ENCODE assay signal across 20 cellular contexts in genomic region chr12:120738252-120739030, GRCh38.
"Had no signal": no experiment of that assay in that cellular context is flagged by ENCODE, and none has a peak within 500 bp of the region (broad histone marks: within the 10 kb centered on the region; RNA-seq: fewer than 3 reads in every experiment).

No MANE protein-coding gene starts in this region.

- H3K9me3 Mint-ChIP-seq: activated CD4-positive, alpha-beta T cell treated with anti-CD3 and anti-CD28 coated beads, Interleukin-2, amount 10 ng/mL, durations not matched to agents 7 days and 5 days; activated CD8-positive, alpha-beta T cell treated with anti-CD3 and anti-CD28 coated beads for 36 hours; activated naive CD4-positive, alpha-beta T cell treated with anti-CD3 and anti-CD28 coated beads, Interleukin-2, amount 10 ng/mL, durations not matched to agents 7 days and 5 days; nephron; stimulated activated naive B cell treated with anti-CD40 and anti-IgM and Interleukin-4, amounts not matched to agents 10 μg/mL and 1 μg/mL and 100 μg/mL, for 72 hours had no signal

- H3K4me3 ChIP-seq: testis had no signal

- H3K4me1 Mint-ChIP-seq: activated CD4-positive, alpha-beta T cell treated with anti-CD3 and anti-CD28 coated beads, Interleukin-2, amount 10 ng/mL, durations not matched to agents 7 days and 5 days; activated CD8-positive, alpha-beta memory T cell treated with anti-CD3 and anti-CD28 coated beads, Interleukin-2, amount 10 ng/mL, durations not matched to agents 7 days and 5 days; activated naive CD4-positive, alpha-beta T cell treated with anti-CD3 and anti-CD28 coated beads, Interleukin-2, amount 10 ng/mL, durations not matched to agents 7 days and 5 days; stimulated activated naive B cell treated with anti-CD40 and anti-IgM and Interleukin-4, amounts not matched to agents 10 μg/mL and 1 μg/mL and 100 μg/mL, for 72 hours had no signal

- ATAC-seq: activated CD8-positive, alpha-beta memory T cell treated with anti-CD3 and anti-CD28 coated beads, Interleukin-2, amount 10 ng/mL, durations not matched to agents 7 days and 5 days; activated CD8-positive, alpha-beta T cell treated with anti-CD3 and anti-CD28 coated beads for 36 hours; sciatic nerve; stimulated activated naive B cell treated with anti-CD40 and anti-IgM and Interleukin-4, amounts not matched to agents 10 μg/mL and 1 μg/mL and 100 μg/mL, for 72 hours had no signal

- H3K9ac ChIP-seq: parathyroid adenoma had no signal

- H3K79me2 ChIP-seq: parathyroid adenoma had no signal

- H3K4me3 Mint-ChIP-seq: activated CD4-positive, alpha-beta T cell treated with anti-CD3 and anti-CD28 coated beads, Interleukin-2, amount 10 ng/mL, durations not matched to agents 7 days and 5 days; activated CD8-positive, alpha-beta memory T cell treated with anti-CD3 and anti-CD28 coated beads, Interleukin-2, amount 10 ng/mL, durations not matched to agents 7 days and 5 days; activated CD8-positive, alpha-beta T cell treated with anti-CD3 and anti-CD28 coated beads for 36 hours; activated naive CD4-positive, alpha-beta T cell treated with anti-CD3 and anti-CD28 coated beads, Interleukin-2, amount 10 ng/mL, durations not matched to agents 7 days and 5 days; nephron; stimulated activated naive B cell treated with anti-CD40 and anti-IgM and Interleukin-4, amounts not matched to agents 10 μg/mL and 1 μg/mL and 100 μg/mL, for 72 hours had no signal

- H2AFZ ChIP-seq: parathyroid adenoma had no signal

- H3K9me3 ChIP-seq: testis had no signal

- H3K4me1 ChIP-seq: parathyroid adenoma, testis had no signal

- H3K27ac ChIP-seq: parathyroid adenoma, testis, WERI-Rb-1 had no signal

- H3K27me3 ChIP-seq: testis had no signal

- DNase-seq: activated CD4-positive, alpha-beta T cell treated with anti-CD3 and anti-CD28 coated beads, Interleukin-2, amount 10 ng/mL, durations not matched to agents 7 days and 5 days; activated CD4-positive, CD25-positive, alpha-beta regulatory T cell treated with anti-CD3 and anti-CD28 coated beads, Interleukin-2, amount 50 U/mL, for 72 hours; activated CD8-positive, alpha-beta memory T cell treated with anti-CD3 and anti-CD28 coated beads, Interleukin-2, amount 10 ng/mL, durations not matched to agents 7 days and 5 days; activated CD8-positive, alpha-beta T cell treated with anti-CD3 and anti-CD28 coated beads for 36 hours; activated effector memory CD4-positive, alpha-beta T cell treated with anti-CD3 and anti-CD28 coated beads, Interleukin-2, amount 50 U/mL, for 16 hours; activated naive CD4-positive, alpha-beta T cell treated with anti-CD3 and anti-CD28 coated beads, Interleukin-2, amount 10 ng/mL, durations not matched to agents 7 days and 5 days; activated T-cell treated with anti-CD3 and anti-CD28 coated beads for 4 hours; effector CD4-positive, alpha-beta T cell; erythroblast; foreskin fibroblast; kidney; small intestine; stimulated activated CD4-positive, alpha-beta T cell treated with anti-CD3 and anti-CD28 coated beads, Interleukin-15, amount 100 ng/mL, for 24 hours; stimulated activated naive B cell treated with anti-CD40 and anti-IgM and Interleukin-4, amounts not matched to agents 10 μg/mL and 1 μg/mL and 100 μg/mL, for 72 hours; T-helper 1 cell; testis; WERI-Rb-1 had no signal

- H3K27me3 Mint-ChIP-seq: activated CD4-positive, alpha-beta T cell treated with anti-CD3 and anti-CD28 coated beads, Interleukin-2, amount 10 ng/mL, durations not matched to agents 7 days and 5 days; activated CD8-positive, alpha-beta memory T cell treated with anti-CD3 and anti-CD28 coated beads, Interleukin-2, amount 10 ng/mL, durations not matched to agents 7 days and 5 days; activated CD8-positive, alpha-beta T cell treated with anti-CD3 and anti-CD28 coated beads for 36 hours; activated naive CD4-positive, alpha-beta T cell treated with anti-CD3 and anti-CD28 coated beads, Interleukin-2, amount 10 ng/mL, durations not matched to agents 7 days and 5 days; stimulated activated naive B cell treated with anti-CD40 and anti-IgM and Interleukin-4, amounts not matched to agents 10 μg/mL and 1 μg/mL and 100 μg/mL, for 72 hours had no signal

- H3K27ac Mint-ChIP-seq: activated CD4-positive, alpha-beta T cell treated with anti-CD3 and anti-CD28 coated beads, Interleukin-2, amount 10 ng/mL, durations not matched to agents 7 days and 5 days; activated CD8-positive, alpha-beta memory T cell treated with anti-CD3 and anti-CD28 coated beads, Interleukin-2, amount 10 ng/mL, durations not matched to agents 7 days and 5 days; activated CD8-positive, alpha-beta T cell treated with anti-CD3 and anti-CD28 coated beads for 36 hours; activated naive CD4-positive, alpha-beta T cell treated with anti-CD3 and anti-CD28 coated beads, Interleukin-2, amount 10 ng/mL, durations not matched to agents 7 days and 5 days; nephron; stimulated activated naive B cell treated with anti-CD40 and anti-IgM and Interleukin-4, amounts not matched to agents 10 μg/mL and 1 μg/mL and 100 μg/mL, for 72 hours had no signal

- H3K36me3 ChIP-seq: WERI-Rb-1 had no signal
